10 cellular contexts compared by ENCODE assay signal in genomic region chr9:128884164-128884563, GRCh38. TPM values are rescaled to one million over a fixed set of nuclear protein-coding genes. Genes with fewer than 3 reads are reported as not detected.
DNase-seq lines count a peak whose midpoint lies in the region; ATAC-seq and TF ChIP-seq lines count a peak whose summit lies in the region.
"Had no signal": no experiment of that assay in that cellular context is flagged by ENCODE, and none has a peak within 500 bp of the region (broad histone marks: within the 10 kb centered on the region; RNA-seq: fewer than 3 reads in every experiment).

No MANE protein-coding gene starts in this region.

- WGBS in spleen, 5 donors = 59 to 79% (median 76%) methylated on average over 2 of the region's 2 CpGs
- 63 to 78% methylated on average over 2 of the region's 2 CpGs for WGBS in lower leg skin, 2 donors

- H3K4me1 ChIP-seq in spleen = peaks cover 26 to 92% (median 62%) of the 10 kb centered on the region in 6 donors

- H3K27me3 Mint-ChIP-seq in T-helper 2 cell treated with Interferon-gamma antibody and Interleukin-4, amounts not matched to agents 5 μg/mL and 100 μg/mL, for 36 hours (ENCODE audit: low read depth) = no peaks in the 10 kb centered on the region
- H3K27me3 Mint-ChIP-seq in activated CD8-positive, alpha-beta T cell treated with anti-CD3 and anti-CD28 coated beads, Interleukin-2, amount 10 ng/mL, durations not matched to agents 7 days and 5 days (ENCODE audit: low read depth) = no peaks in the 10 kb centered on the region

- H3K4me1 Mint-ChIP-seq in T-helper 2 cell treated with Interferon-gamma antibody and Interleukin-4, amounts not matched to agents 5 μg/mL and 100 μg/mL, for 36 hours (ENCODE audit: low read depth) = peaks cover 40% of the 10 kb centered on the region
- H3K4me1 Mint-ChIP-seq in activated CD8-positive, alpha-beta T cell treated with anti-CD3 and anti-CD28 coated beads, Interleukin-2, amount 10 ng/mL, durations not matched to agents 7 days and 5 days (ENCODE audit: low read depth) = peaks cover 65% of the 10 kb centered on the region

- CTCF ChIA-PET in activated CD8-positive, alpha-beta T cell treated with anti-CD3 and anti-CD28 coated beads, Interleukin-2, amount 10 ng/mL, durations not matched to agents 7 days and 5 days (lab: Charles Lee) = no interaction called here

- H3K27ac ChIP-seq in spleen = peak overlapping the region in 6 of 8 donors; percentile 30 to 98 (median 78)
- H3K27ac ChIP-seq: SJCRH30 had no signal

- H3K4me3 ChIP-seq in foreskin fibroblast (ENCODE audit: low read depth in 1 of 2, low read length in 2 of 2) = peak overlapping the region; percentile 28 to 83
- H3K4me3 ChIP-seq in spleen = peak overlapping the region in 5 of 8 donors; percentile 84 to 94 (median 92)
- no peak overlapping the region for H3K4me3 ChIP-seq in lower leg skin (ENCODE audit: low read depth, poor library complexity, severe bottlenecking)

- POLR2A ChIA-PET in activated CD8-positive, alpha-beta T cell treated with anti-CD3 and anti-CD28 coated beads, Interleukin-2, amount 10 ng/mL, durations not matched to agents 7 days and 5 days (lab: Charles Lee) = no interaction called here

- no peaks in the 10 kb centered on the region for H3K9me3 ChIP-seq in spleen
- H3K9me3 ChIP-seq: SJCRH30 had no signal

- H3K9me3 Mint-ChIP-seq in T-helper 2 cell treated with Interferon-gamma antibody and Interleukin-4, amounts not matched to agents 5 μg/mL and 100 μg/mL, for 36 hours = no peaks in the 10 kb centered on the region
- H3K9me3 Mint-ChIP-seq in activated CD8-positive, alpha-beta T cell treated with anti-CD3 and anti-CD28 coated beads, Interleukin-2, amount 10 ng/mL, durations not matched to agents 7 days and 5 days (ENCODE audit: insufficient read depth) = no peaks in the 10 kb centered on the region

- peak overlapping the region; percentile 31 for H3K27ac Mint-ChIP-seq in T-helper 2 cell treated with Interferon-gamma antibody and Interleukin-4, amounts not matched to agents 5 μg/mL and 100 μg/mL, for 36 hours
- peak overlapping the region; percentile 30 for H3K27ac Mint-ChIP-seq in activated CD8-positive, alpha-beta T cell treated with anti-CD3 and anti-CD28 coated beads, Interleukin-2, amount 10 ng/mL, durations not matched to agents 7 days and 5 days

- peaks cover 0 to 41% (median 27%) of the 10 kb centered on the region in 6 donors for H3K36me3 ChIP-seq in spleen

- TF ChIP-seq POLR2A in spleen (IDR thresholded peaks at IDR 0.05) (no peak), lower leg skin (IDR thresholded peaks at IDR 0.05) (no peak)

- intact Hi-C loops in spleen (cut with DNase I; ENCODE audit: low total_unique reads) = no loop called here
- intact Hi-C loops in lower leg skin (cut with DNase I; ENCODE audit: low total_unique reads) = loop anchor here (5.0 kb wide), 1 partner anchor 143 kb away; the partner anchor contains the start of gene SH3GLB2

- H3K4me3 Mint-ChIP-seq in T-helper 2 cell treated with Interferon-gamma antibody and Interleukin-4, amounts not matched to agents 5 μg/mL and 100 μg/mL, for 36 hours = peak overlapping the region; percentile 94
- peak overlapping the region; percentile 96 for H3K4me3 Mint-ChIP-seq in activated CD8-positive, alpha-beta T cell treated with anti-CD3 and anti-CD28 coated beads, Interleukin-2, amount 10 ng/mL, durations not matched to agents 7 days and 5 days

- no peak for ATAC-seq in activated CD8-positive, alpha-beta T cell treated with anti-CD3 and anti-CD28 coated beads, Interleukin-2, amount 10 ng/mL, durations not matched to agents 7 days and 5 days

- H3K27me3 ChIP-seq in spleen (replicated peaks in 1 of 7) = no peaks in the 10 kb centered on the region
- H3K27me3 ChIP-seq: SJCRH30 had no signal

- peaks cover 51% of the 10 kb centered on the region for H3K36me3 Mint-ChIP-seq in T-helper 2 cell treated with Interferon-gamma antibody and Interleukin-4, amounts not matched to agents 5 μg/mL and 100 μg/mL, for 36 hours (ENCODE audit: low read depth)
- H3K36me3 Mint-ChIP-seq in activated CD8-positive, alpha-beta T cell treated with anti-CD3 and anti-CD28 coated beads, Interleukin-2, amount 10 ng/mL, durations not matched to agents 7 days and 5 days (ENCODE audit: low read depth) = peaks cover 50% of the 10 kb centered on the region

- no peak for DNase-seq in T-helper 2 cell treated with Interferon-gamma antibody and Interleukin-4, amounts not matched to agents 5 μg/mL and 100 μg/mL, for 36 hours (ENCODE audit: low spot score)
- DNase-seq in T-helper 2 cell (no peak), foreskin fibroblast (no peak), spleen (no peak), lower leg skin (ENCODE audit: low spot score in 2 of 2) (no peak), NCI-H1694 treated with DMSO at 0.1 percent for 48 hours (lab: John Stamatoyannopoulos, UW) (no peak), kidney tubule cell (ENCODE audit: low spot score) (no peak)
- no peak for DNase-seq in activated CD8-positive, alpha-beta T cell treated with anti-CD3 and anti-CD28 coated beads, Interleukin-2, amount 10 ng/mL, durations not matched to agents 7 days and 5 days
- DNase-seq: NCI-H1417 treated with DMSO at 0.1 percent for 48 hours, SJCRH30 had no signal

- TF ChIP-seq CTCF in foreskin fibroblast (IDR thresholded peaks at IDR 0.05; ENCODE audit: low read depth, low read length) (no peak), spleen (IDR thresholded peaks at IDR 0.05 in 8 of 11, conservative IDR thresholded peaks at IDR 0.05 in 3 of 11) (no peak), lower leg skin (IDR thresholded peaks at IDR 0.05) (no peak)

RNA-seq across cellular contexts. Expression of gene LRRC8A, which starts 2.2 kb away (rescaled TPM):
- 10 to 100 TPM; 26.1 to 27.2 TPM for total RNA-seq in activated CD8-positive, alpha-beta T cell treated with anti-CD3 and anti-CD28 coated beads, Interleukin-2, amount 10 ng/mL, durations not matched to agents 7 days and 5 days
- total RNA-seq in spleen = 10 to 100 TPM; 22.8 to 59.0 (median 39.1) TPM
- 10 to 100 TPM in 1 of 3 donors, 1 to 10 TPM in 2; 3.5 to 10.3 (median 5.8) TPM for polyA plus RNA-seq in spleen
- 100 to 1,000 TPM in 3 of 4 donors, 10 to 100 TPM in 1; 89.6 to 131 (median 111) TPM for total RNA-seq in lower leg skin

RNA-seq across cellular contexts. Expression of gene KYAT1, which starts 2.4 kb away (rescaled TPM):
- total RNA-seq in activated CD8-positive, alpha-beta T cell treated with anti-CD3 and anti-CD28 coated beads, Interleukin-2, amount 10 ng/mL, durations not matched to agents 7 days and 5 days = 10 to 100 TPM; 12.6 to 13.0 TPM
- total RNA-seq in spleen (1 to 10 TPM; 4.7 to 8.7 (median 6.4) TPM), lower leg skin (10 to 100 TPM in 2 of 4 donors, 1 to 10 TPM in 2; 8.2 to 19.4 (median 10.9) TPM)
- polyA plus RNA-seq in spleen = 10 to 100 TPM in 1 of 3 donors, 1 to 10 TPM in 2; 6.6 to 19.9 (median 7.9) TPM

RNA-seq across cellular contexts. Expression of gene PHYHD1, which starts 36.6 kb away (rescaled TPM):
- under 1 TPM; 0.55 to 0.68 TPM for total RNA-seq in activated CD8-positive, alpha-beta T cell treated with anti-CD3 and anti-CD28 coated beads, Interleukin-2, amount 10 ng/mL, durations not matched to agents 7 days and 5 days
- total RNA-seq in spleen (10 to 100 TPM in 5 of 7 donors, 1 to 10 TPM in 2; 7.2 to 22.3 (median 10.9) TPM), lower leg skin (10 to 100 TPM; 31.3 to 60.2 (median 50.6) TPM)
- 10 to 100 TPM; 12.0 to 13.2 (median 13.2) TPM for polyA plus RNA-seq in spleen

RNA-seq across cellular contexts. Expression of gene SPOUT1, which starts 54.6 kb away (rescaled TPM):
- total RNA-seq in activated CD8-positive, alpha-beta T cell treated with anti-CD3 and anti-CD28 coated beads, Interleukin-2, amount 10 ng/mL, durations not matched to agents 7 days and 5 days = 10 to 100 TPM; 77.3 to 81.2 TPM
- total RNA-seq in spleen (10 to 100 TPM; 34.9 to 54.3 (median 40.3) TPM), lower leg skin (10 to 100 TPM; 15.0 to 41.5 (median 32.3) TPM)
- 10 to 100 TPM; 31.9 to 53.5 (median 37.5) TPM for polyA plus RNA-seq in spleen

Comparison
In these comparisons a context has a peak if more than half of its experiments do, and no peak if none do; other contexts are left out.
1. RNA of gene PHYHD1, which starts 36.6 kb away (total RNA-seq): 31.3 to 60.2 TPM in lower leg skin and 7.2 to 22.3 TPM in spleen; 0.55 to 0.68 TPM in activated CD8-positive, alpha-beta T cell treated with anti-CD3 and anti-CD28 coated beads, Interleukin-2, amount 10 ng/mL, durations not matched to agents 7 days and 5 days; every median in the first group is over 4 times any median in the second.